Comparison of ENCODE assay signal across 8 cellular contexts in genomic region chr17:59842901-59843652, GRCh38. TPM values are rescaled to one million over a fixed set of nuclear protein-coding genes. Genes with fewer than 3 reads are reported as not detected.
DNase-seq lines count a peak whose midpoint lies in the region; ATAC-seq and TF ChIP-seq lines count a peak whose summit lies in the region.

No MANE protein-coding gene starts in this region.

- peak overlapping the region; percentile 57 for H3K27ac ChIP-seq in CD4-positive, alpha-beta T cell (ENCODE audit: low read depth, low read length)
- peak overlapping the region; percentile 97 for H3K27ac ChIP-seq in RWPE1

- no peaks in the 10 kb centered on the region for H3K27me3 Mint-ChIP-seq in CD4-positive, alpha-beta T cell
- H3K27me3 Mint-ChIP-seq in memory B cell: no peaks in the 10 kb centered on the region
- no peaks in the 10 kb centered on the region for H3K27me3 Mint-ChIP-seq in stimulated activated naive CD8-positive, alpha-beta T cell treated with anti-CD3 and anti-CD28 coated beads, Interleukin-15, Interleukin-2, amounts not matched to agents 100 ng/mL and 50 ng/mL, for 24 hours

- TF ChIP-seq CTCF in CD4-positive, alpha-beta T cell (IDR thresholded peaks at IDR 0.05): no peak
- no peak for TF ChIP-seq CTCF in RWPE1 (conservative IDR thresholded peaks at IDR 0.05; ENCODE audit: low read depth)

- peak overlapping the region; percentile 86 for H3K27ac Mint-ChIP-seq in CD4-positive, alpha-beta T cell
- peak overlapping the region; percentile 96 for H3K27ac Mint-ChIP-seq in memory B cell
- peak overlapping the region; percentile 100 for H3K27ac Mint-ChIP-seq in stimulated activated naive CD8-positive, alpha-beta T cell treated with anti-CD3 and anti-CD28 coated beads, Interleukin-15, Interleukin-2, amounts not matched to agents 100 ng/mL and 50 ng/mL, for 24 hours

- POLR2A ChIA-PET in CD4-positive, alpha-beta T cell (lab: Charles Lee): interaction anchor here (0.9 to 2.1 kb wide), 5 partner anchors 15 to 60 kb away, joined by 3 to 5 read pairs (median 4); no protein-coding TSS in a partner anchor
- POLR2A ChIA-PET in RWPE1 (lab: Yijun Ruan, JAX; ENCODE audit: low non-redundant PET): interaction anchor here (0.6 kb wide), 3 partner anchors 11 to 89 kb away, joined by 4 to 10 read pairs (median 5); no protein-coding TSS in a partner anchor

- CTCF ChIA-PET in CD4-positive, alpha-beta T cell (lab: Charles Lee): interaction anchor here (1.3 to 1.6 kb wide), 2 partner anchors 58 to 90 kb away, joined by 3 to 5 read pairs; no protein-coding TSS in a partner anchor
- CTCF ChIA-PET in RWPE1 (lab: Yijun Ruan, JAX): no interaction called here

- H3K9me3 ChIP-seq in CD4-positive, alpha-beta T cell (ENCODE audit: control insufficient read depth, low read length): no peaks in the 10 kb centered on the region

- DNase-seq in CD4-positive, alpha-beta T cell: peak in 5 of 10 experiments; percentile 33 to 45 (median 34)
- peak; percentile 44 for DNase-seq in RWPE1 (ENCODE audit: low spot score)
- peak; percentile 96 for DNase-seq in astrocyte of the hippocampus (ENCODE audit: low read depth, low spot score)
- DNase-seq in memory B cell (ENCODE audit: low spot score in 2 of 2): no peak
- DNase-seq in DMS79 (lab: John Stamatoyannopoulos, UW): no peak
- no peak for DNase-seq in AG08395 (ENCODE audit: low spot score)

- H3K27me3 ChIP-seq in CD4-positive, alpha-beta T cell (ENCODE audit: control insufficient read depth, insufficient read depth, low read length): no peaks in the 10 kb centered on the region

- H3K4me1 Mint-ChIP-seq in CD4-positive, alpha-beta T cell (ENCODE audit: low read depth): peaks cover 84% of the 10 kb centered on the region
- H3K4me1 Mint-ChIP-seq in memory B cell: peaks cover 59% of the 10 kb centered on the region
- H3K4me1 Mint-ChIP-seq in stimulated activated naive CD8-positive, alpha-beta T cell treated with anti-CD3 and anti-CD28 coated beads, Interleukin-15, Interleukin-2, amounts not matched to agents 100 ng/mL and 50 ng/mL, for 24 hours (ENCODE audit: low read depth): peaks cover 93% of the 10 kb centered on the region

- intact Hi-C loops in CD4-positive, alpha-beta T cell (cut with DNase I, micrococcal nuclease): no loop called here

- peaks cover 39% of the 10 kb centered on the region for H3K36me3 Mint-ChIP-seq in CD4-positive, alpha-beta T cell (ENCODE audit: low read depth)
- peaks cover 2% of the 10 kb centered on the region for H3K36me3 Mint-ChIP-seq in memory B cell
- H3K36me3 Mint-ChIP-seq in stimulated activated naive CD8-positive, alpha-beta T cell treated with anti-CD3 and anti-CD28 coated beads, Interleukin-15, Interleukin-2, amounts not matched to agents 100 ng/mL and 50 ng/mL, for 24 hours (ENCODE audit: low read depth): peaks cover 53% of the 10 kb centered on the region

- ATAC-seq in CD4-positive, alpha-beta T cell (ENCODE audit: poor library complexity): peak; percentile 22
- ATAC-seq in GM21825 (IDR thresholded peaks at IDR 0.05; ENCODE audit: unreplicated experiment) (peak; percentile 37), memory B cell (ENCODE audit: low read depth) (no peak)

- H3K9me3 Mint-ChIP-seq in CD4-positive, alpha-beta T cell: no peaks in the 10 kb centered on the region
- no peaks in the 10 kb centered on the region for H3K9me3 Mint-ChIP-seq in memory B cell
- H3K9me3 Mint-ChIP-seq in stimulated activated naive CD8-positive, alpha-beta T cell treated with anti-CD3 and anti-CD28 coated beads, Interleukin-15, Interleukin-2, amounts not matched to agents 100 ng/mL and 50 ng/mL, for 24 hours: no peaks in the 10 kb centered on the region

- peak overlapping the region; percentile 65 for H3K4me3 Mint-ChIP-seq in CD4-positive, alpha-beta T cell
- peak overlapping the region; percentile 77 for H3K4me3 Mint-ChIP-seq in memory B cell
- H3K4me3 Mint-ChIP-seq in stimulated activated naive CD8-positive, alpha-beta T cell treated with anti-CD3 and anti-CD28 coated beads, Interleukin-15, Interleukin-2, amounts not matched to agents 100 ng/mL and 50 ng/mL, for 24 hours: peak overlapping the region; percentile 98

RNA-seq across cellular contexts. Expression of gene TUBD1, which starts 49.7 kb away (rescaled TPM):
- total RNA-seq in CD4-positive, alpha-beta T cell: 1 to 10 TPM; 7.3 to 9.4 TPM

RNA-seq across cellular contexts. Expression of gene RPS6KB1, which starts 49.8 kb away (rescaled TPM):
- total RNA-seq in CD4-positive, alpha-beta T cell: 100 to 1,000 TPM; 129 to 135 TPM

Comparison
In these comparisons a context has a peak if more than half of its experiments do, and no peak if none do; other contexts are left out.
1. DNase-seq: peak in RWPE1 (single experiment) and astrocyte of the hippocampus (single experiment); none in memory B cell (0 of 2), DMS79 (single experiment) and AG08395 (single experiment).
2. Peak in every context shown above with its lines, with median percentiles within 50 percentile points of each other: H3K27ac Mint-ChIP-seq and H3K4me3 Mint-ChIP-seq.